In the genomic region with DNA sequence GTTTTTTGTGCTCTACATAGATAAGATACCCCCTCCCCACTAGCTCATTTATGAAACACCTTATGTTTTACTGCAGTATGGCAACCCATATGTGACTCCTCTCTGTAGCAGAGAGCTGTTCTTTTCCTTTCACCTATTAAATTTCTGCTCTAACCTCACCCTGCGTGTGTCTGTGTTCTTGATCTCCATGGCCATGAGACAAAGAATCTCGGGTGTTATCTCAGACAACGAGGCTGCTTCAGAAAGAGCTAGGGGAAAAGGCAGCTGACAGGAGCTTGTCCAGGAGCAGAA, we compare ENCODE assay signal across 26 cellular contexts. TPM values are rescaled to one million over a fixed set of nuclear protein-coding genes. Genes with fewer than 3 reads are reported as not detected.
DNase-seq lines count a peak whose midpoint lies in the region; ATAC-seq and TF ChIP-seq lines count a peak whose summit lies in the region.
"Had no signal": no experiment of that assay in that cellular context is flagged by ENCODE, and none has a peak within 500 bp of the region (broad histone marks: within the 10 kb centered on the region; RNA-seq: fewer than 3 reads in every experiment).

No MANE protein-coding gene starts in this region.

- H3K4me2 ChIP-seq in H9 (ENCODE audit: insufficient read depth, insufficient read length, low read length): peak overlapping the region; percentile 31

- no peak for TF ChIP-seq CTCF in H9 (conservative IDR thresholded peaks at IDR 0.05)

- no peak overlapping the region for H2BK12ac ChIP-seq in H9 (ENCODE audit: insufficient read length, low read depth, low read length)

- no peak overlapping the region for H3K4ac ChIP-seq in H9 (ENCODE audit: low read depth, low read length)

- no peaks in the 10 kb centered on the region for H3K9me3 Mint-ChIP-seq in H9
- no peaks in the 10 kb centered on the region for H3K9me3 Mint-ChIP-seq in naive thymus-derived CD4-positive, alpha-beta T cell
- H3K9me3 Mint-ChIP-seq: activated naive CD8-positive, alpha-beta T cell treated with anti-CD3 and anti-CD28 coated beads for 36 hours; brain; CD8-positive, alpha-beta T cell; effector memory CD8-positive, alpha-beta T cell had no signal

- no peaks in the 10 kb centered on the region for H3K27me3 ChIP-seq in H9 (ENCODE audit: insufficient read depth, low read length)
- no peaks in the 10 kb centered on the region for H3K27me3 ChIP-seq in naive thymus-derived CD4-positive, alpha-beta T cell (ENCODE audit: control insufficient read depth in 2 of 2, insufficient read depth in 2 of 2, low read length in 2 of 2)
- H3K27me3 ChIP-seq: gastrocnemius medialis had no signal

- no peaks in the 10 kb centered on the region for H4K20me1 ChIP-seq in H9 (ENCODE audit: control insufficient read depth, insufficient read depth, insufficient read length)

- POLR2A ChIA-PET in naive thymus-derived CD4-positive, alpha-beta T cell (lab: Charles Lee): no interaction called here

- no peak overlapping the region for H3K4me3 Mint-ChIP-seq in H9
- H3K4me3 Mint-ChIP-seq in naive thymus-derived CD4-positive, alpha-beta T cell: peak overlapping the region in 5 of 10 donors; percentile 14 to 71 (median 23)
- H3K4me3 Mint-ChIP-seq: brain; CD8-positive, alpha-beta T cell; effector memory CD8-positive, alpha-beta T cell had no signal

- no peak overlapping the region for H2BK15ac ChIP-seq in H9 (ENCODE audit: low read depth, low read length)

- no peak overlapping the region for H3K27ac ChIP-seq in H9 (ENCODE audit: insufficient read length, low read depth, low read length)
- no peak overlapping the region for H3K27ac ChIP-seq in naive thymus-derived CD4-positive, alpha-beta T cell (ENCODE audit: low read depth, low read length)
- H3K27ac ChIP-seq: gastrocnemius medialis had no signal

- no peak overlapping the region for H3K18ac ChIP-seq in H9 (ENCODE audit: insufficient read length, low read depth, low read length)

- H3K79me1 ChIP-seq in H9 (ENCODE audit: insufficient read depth, low read depth, low read length, poor library complexity, severe bottlenecking): no peaks in the 10 kb centered on the region

- H3K79me2 ChIP-seq in H9 (ENCODE audit: insufficient read depth, low read length): no peaks in the 10 kb centered on the region

- H3T11ph ChIP-seq in H9 (ENCODE audit: low read length): no peak overlapping the region

- no peaks in the 10 kb centered on the region for H3K27me3 Mint-ChIP-seq in H9 (ENCODE audit: low read depth)
- no peaks in the 10 kb centered on the region for H3K27me3 Mint-ChIP-seq in naive thymus-derived CD4-positive, alpha-beta T cell
- H3K27me3 Mint-ChIP-seq: activated naive CD8-positive, alpha-beta T cell treated with anti-CD3 and anti-CD28 coated beads for 36 hours; effector memory CD8-positive, alpha-beta T cell had no signal

- H2AFZ ChIP-seq in H9 (ENCODE audit: low read length): no peak overlapping the region

- H3K9me3 ChIP-seq in H9 (ENCODE audit: control insufficient read depth, low read depth, low read length): no peaks in the 10 kb centered on the region
- no peaks in the 10 kb centered on the region for H3K9me3 ChIP-seq in naive thymus-derived CD4-positive, alpha-beta T cell (ENCODE audit: control insufficient read depth in 2 of 3, low read length in 3 of 3)
- H3K9me3 ChIP-seq: gastrocnemius medialis had no signal

- no peak overlapping the region for H3K14ac ChIP-seq in H9 (ENCODE audit: insufficient read depth, low read length)

- no peak overlapping the region for H2BK20ac ChIP-seq in H9 (ENCODE audit: low read depth, low read length, poor library complexity, severe bottlenecking)

- H3K27ac Mint-ChIP-seq in H9: peak overlapping the region in 2 of 3 experiments; percentile 45; a peak in 4 of 7 replicates
- peak overlapping the region in 7 of 9 donors; percentile 26 to 80 (median 72) for H3K27ac Mint-ChIP-seq in naive thymus-derived CD4-positive, alpha-beta T cell
- H3K27ac Mint-ChIP-seq: brain; CD8-positive, alpha-beta T cell had no signal

- no peak overlapping the region for H2BK120ac ChIP-seq in H9 (ENCODE audit: low read depth, low read length, poor library complexity, severe bottlenecking)

- no peak overlapping the region for H2BK5ac ChIP-seq in H9 (ENCODE audit: insufficient read length, low read length)

- DNase-seq in H9: no peak
- DNase-seq in OCI-M1 (lab: John Stamatoyannopoulos, UW): peak; percentile 49
- no peak for DNase-seq in naive thymus-derived CD4-positive, alpha-beta T cell
- no peak for DNase-seq in superior temporal gyrus (ENCODE audit: extremely low spot score)
- no peak for DNase-seq in activated CD8-positive, alpha-beta memory T cell treated with anti-CD3 and anti-CD28 coated beads, Interleukin-2, amount 50 U/mL, for 4 hours
- DNase-seq: activated naive CD8-positive, alpha-beta T cell treated with anti-CD3 and anti-CD28 coated beads for 36 hours; activated T-cell treated with anti-CD3 and anti-CD28 coated beads, Interleukin-2, amount 50 U/mL, for 48 hours; CD8-positive, alpha-beta T cell; effector memory CD8-positive, alpha-beta T cell; gastrocnemius medialis; GDM1; HCEC 1CT; kidney; NCI-H1092 treated with DMSO at 0.1 percent for 48 hours; NCI-H2029 treated with DMSO at 0.1 percent for 48 hours; NCI-H345; NCI-H774; stimulated activated CD4-positive, alpha-beta T cell treated with anti-CD3 and anti-CD28 coated beads, Interleukin-2, amount 100 ng/mL, for 48 hours; stimulated activated naive CD4-positive, alpha-beta T cell treated with Interleukin-2 at 50 U/mL for 16 hours had no signal

- H3K4me1 ChIP-seq in H9 (ENCODE audit: insufficient read depth, low read length): peaks cover 12% of the 10 kb centered on the region; the same call in 1 of the 2 replicates
- peaks cover 0 to 19% of the 10 kb centered on the region in 2 donors for H3K4me1 ChIP-seq in naive thymus-derived CD4-positive, alpha-beta T cell (ENCODE audit: control insufficient read depth in 2 of 2, insufficient read depth in 2 of 2, low read length in 2 of 2)
- H3K4me1 ChIP-seq: gastrocnemius medialis had no signal

- H3K23ac ChIP-seq in H9 (ENCODE audit: insufficient read length, low read depth, low read length): no peak overlapping the region

- no peaks in the 10 kb centered on the region for H3K36me3 ChIP-seq in naive thymus-derived CD4-positive, alpha-beta T cell (ENCODE audit: control insufficient read depth in 2 of 3, insufficient read depth in 3 of 3, low read length in 3 of 3)
- H3K36me3 ChIP-seq: gastrocnemius medialis had no signal

- CTCF ChIA-PET in naive thymus-derived CD4-positive, alpha-beta T cell (lab: Charles Lee): interaction anchor here (0.6 to 3.7 kb wide), 3 partner anchors 17 to 56 kb away, joined by 3 to 13 read pairs (median 4); no protein-coding TSS in a partner anchor

- no peak overlapping the region for H4K8ac ChIP-seq in H9 (replicated peaks; ENCODE audit: insufficient read length, low read depth, low read length)

- no peak overlapping the region for H3K4me3 ChIP-seq in naive thymus-derived CD4-positive, alpha-beta T cell (ENCODE audit: low read length)
- H3K4me3 ChIP-seq: gastrocnemius medialis, lung had no signal

- no peak overlapping the region for H3K9ac ChIP-seq in H9 (ENCODE audit: extremely low read depth, insufficient read length, low read length)

- H3K56ac ChIP-seq in H9 (ENCODE audit: insufficient read length, low read depth, low read length): no peak overlapping the region

- WGBS in H9 (ENCODE audit: extremely low coverage, insufficient read length, low lambda C conversion rate): no CpG with 5 or more reads among the region's 3 CpGs

- H3K36me3 Mint-ChIP-seq in H9 (ENCODE audit: insufficient read depth in 1 of 3, low read depth in 3 of 3): no peaks in the 10 kb centered on the region
- H3K36me3 Mint-ChIP-seq in naive thymus-derived CD4-positive, alpha-beta T cell: peaks cover 0 to 6% (median 0%) of the 10 kb centered on the region in 5 donors
- H3K36me3 Mint-ChIP-seq: brain; CD8-positive, alpha-beta T cell had no signal

- H4K5ac ChIP-seq in H9 (ENCODE audit: insufficient read length, low read depth, low read length): no peak overlapping the region

- H2AK5ac ChIP-seq in H9 (ENCODE audit: insufficient read length, low read length): no peak overlapping the region

- peaks cover 28 to 29% of the 10 kb centered on the region in 2 experiments for H3K4me1 Mint-ChIP-seq in H9
- H3K4me1 Mint-ChIP-seq in naive thymus-derived CD4-positive, alpha-beta T cell: peaks cover 8 to 63% (median 52%) of the 10 kb centered on the region in 7 donors
- H3K4me1 Mint-ChIP-seq: brain had no signal

- intact Hi-C loops in naive thymus-derived CD4-positive, alpha-beta T cell (cut with micrococcal nuclease): loop anchor here in 1 of 2 donors (2.0 kb wide), 1 partner anchor 21 kb away; no protein-coding TSS in a partner anchor

- H4K91ac ChIP-seq in H9 (ENCODE audit: insufficient read length, low read depth, low read length): no peak overlapping the region

- no peaks in the 10 kb centered on the region for H3K23me2 ChIP-seq in H9 (ENCODE audit: insufficient read length, low read depth, low read length, poor library complexity, severe bottlenecking)

- ATAC-seq in GM18868 (IDR thresholded peaks at IDR 0.05; ENCODE audit: unreplicated experiment) (peak; percentile 27), GM19023 (IDR thresholded peaks at IDR 0.05; ENCODE audit: unreplicated experiment) (no peak), HG03521 (IDR thresholded peaks at IDR 0.05; ENCODE audit: unreplicated experiment) (no peak)
- ATAC-seq in naive thymus-derived CD4-positive, alpha-beta T cell: no peak
- ATAC-seq: CD8-positive, alpha-beta T cell; effector memory CD8-positive, alpha-beta T cell; esophagus mucosa; gastrocnemius medialis; SK-N-SH treated with all-trans-retinoic acid at 6 μM for 48 hours had no signal

RNA-seq across cellular contexts. Expression of gene CCR8, which starts 18.0 kb away (rescaled TPM):
- 0.31 and 0.64 TPM in 2 replicates for total RNA-seq in H9 (2021)
- 10 to 100 TPM in 1 of 5 experiments, 1 to 10 TPM in 1, under 1 TPM in 1, not detected in 2; 0.43 to 10.7 (median 1.3) TPM for total RNA-seq in naive thymus-derived CD4-positive, alpha-beta T cell
- not detected for polyA plus RNA-seq in naive thymus-derived CD4-positive, alpha-beta T cell
- total RNA-seq: activated naive CD8-positive, alpha-beta T cell treated with anti-CD3 and anti-CD28 coated beads for 36 hours; gastrocnemius medialis; lung had no signal

RNA-seq across cellular contexts. Expression of gene SLC25A38, which starts 35.6 kb away (rescaled TPM):
- 47.9 and 48.2 TPM in 2 replicates for total RNA-seq in H9 (2021)
- 10 to 100 TPM; 30.3 to 50.2 (median 46.8) TPM for total RNA-seq in naive thymus-derived CD4-positive, alpha-beta T cell
- 10 to 100 TPM; 45.0 to 53.7 TPM for polyA plus RNA-seq in naive thymus-derived CD4-positive, alpha-beta T cell

RNA-seq across cellular contexts. Expression of gene RPSA, which starts 59.0 kb away (rescaled TPM):
- 2,077 and 2,145 TPM in 2 replicates for total RNA-seq in H9 (2021)
- 1,000 to 10,000 TPM; 1,411 to 1,898 (median 1,693) TPM for total RNA-seq in naive thymus-derived CD4-positive, alpha-beta T cell
- polyA plus RNA-seq in naive thymus-derived CD4-positive, alpha-beta T cell: 1,000 to 10,000 TPM; 1,357 to 1,450 TPM
